In genomic region chr13:102582256-102582655, GRCh38 we compare ENCODE assay signal across 20 cellular contexts.
"Had no signal": no experiment of that assay in that cellular context is flagged by ENCODE, and none has a peak within 500 bp of the region (broad histone marks: within the 10 kb centered on the region; RNA-seq: fewer than 3 reads in every experiment).

No MANE protein-coding gene starts in this region.

- H3K4me3 Mint-ChIP-seq: nephron progenitor cell; stimulated activated memory B cell treated with anti-CD40 and anti-IgM and Interleukin-4, amounts not matched to agents 10 μg/mL and 1 μg/mL and 100 μg/mL, for 72 hours; type B pancreatic cell had no signal

- H3K4me1 ChIP-seq: colonic mucosa, lower lobe of right lung, sigmoid colon, testis had no signal

- H3K36me3 Mint-ChIP-seq: stimulated activated memory B cell treated with anti-CD40 and anti-IgM and Interleukin-4, amounts not matched to agents 10 μg/mL and 1 μg/mL and 100 μg/mL, for 72 hours; type B pancreatic cell had no signal

- H3K36me3 ChIP-seq: brain microvascular endothelial cell, colonic mucosa, lower lobe of right lung, sigmoid colon had no signal

- H3K9me3 Mint-ChIP-seq: nephron progenitor cell; stimulated activated memory B cell treated with anti-CD40 and anti-IgM and Interleukin-4, amounts not matched to agents 10 μg/mL and 1 μg/mL and 100 μg/mL, for 72 hours; type B pancreatic cell had no signal

- H3K27ac ChIP-seq: brain microvascular endothelial cell, colonic mucosa, foreskin keratinocyte, hepatocyte, lower lobe of right lung, sigmoid colon, testis had no signal

- DNase-seq: activated gamma-delta T cell; activated T-cell treated with anti-CD3 and anti-CD28 coated beads, Interleukin-2, amount 50 U/mL, for 48 hours; aorta; brain microvascular endothelial cell; central memory CD4-positive, alpha-beta T cell; colonic mucosa; foreskin keratinocyte; islet precursor cell; lower lobe of right lung; nephron progenitor cell; occipital lobe; posterior cingulate gyrus; sigmoid colon; SK-N-SH; stimulated activated CD4-positive, alpha-beta T cell treated with anti-CD3 and anti-CD28 coated beads, Interleukin-4, amount 100 ng/mL, for 24 hours; T-helper 9 cell; testis had no signal

- H3K27me3 ChIP-seq: brain microvascular endothelial cell, colonic mucosa, foreskin keratinocyte, testis had no signal

- ATAC-seq: foreskin keratinocyte; lower lobe of right lung; stimulated activated memory B cell treated with anti-CD40 and anti-IgM and Interleukin-4, amounts not matched to agents 10 μg/mL and 1 μg/mL and 100 μg/mL, for 72 hours had no signal

- H3K9me3 ChIP-seq: colonic mucosa, lower lobe of right lung, sigmoid colon, SK-N-SH, testis had no signal

- H3K27ac Mint-ChIP-seq: nephron progenitor cell; stimulated activated memory B cell treated with anti-CD40 and anti-IgM and Interleukin-4, amounts not matched to agents 10 μg/mL and 1 μg/mL and 100 μg/mL, for 72 hours; type B pancreatic cell had no signal

- H3K4me3 ChIP-seq: colonic mucosa, hepatocyte, lower lobe of right lung, sigmoid colon, testis had no signal
